ENCODE assay signal across 1 cellular context in genomic region chr17:35587074-35587961, GRCh38.
TF ChIP-seq lines count a peak whose summit lies in the region.

TSS of gene AP2B1 (plus strand) at chr17:35587322. CDS start at chr17:35594031, 6,709 bp downstream.

TF ChIP-seq in K562, 482 proteins besides CTCF, POLR2A, EP300 and RAD21 (continued from another document and continues in another):
- no peak for TF ChIP-seq ZFP91 (CRISPR knock-in tag; IDR thresholded peaks at IDR 0.05)
- TF ChIP-seq TCF7L2 (IDR thresholded peaks at IDR 0.05; ENCODE audit: low read depth, low read length) = no peak
- TF ChIP-seq ZZZ3 (IDR thresholded peaks at IDR 0.05) = no peak
- TF ChIP-seq BRCA1 (IDR thresholded peaks at IDR 0.05) = no peak
- TF ChIP-seq BRCA1 (CRISPR knock-in tag; IDR thresholded peaks at IDR 0.05) = no peak
- peak; percentile 88; the same call in 1 of the 2 replicates for TF ChIP-seq TCF7 (IDR thresholded peaks at IDR 0.05; ENCODE audit: borderline replicate concordance)
- no peak for TF ChIP-seq PATZ1 (CRISPR knock-in tag; IDR thresholded peaks at IDR 0.05; ENCODE audit: borderline replicate concordance)
- TF ChIP-seq TBP (optimal IDR thresholded peaks at IDR 0.05; ENCODE audit: low read depth, low read length) = peak; percentile 89
- no peak for TF ChIP-seq TEAD2 (tag; IDR thresholded peaks at IDR 0.05)
- TF ChIP-seq ELF1 (tag; IDR thresholded peaks at IDR 0.05) = peak; percentile 82
- no peak for TF ChIP-seq ZNF609 (CRISPR knock-in tag; IDR thresholded peaks at IDR 0.05; ENCODE audit: borderline replicate concordance)
- TF ChIP-seq SAFB (IDR thresholded peaks at IDR 0.05; ENCODE audit: borderline replicate concordance, low read depth, low read length) = no peak
- TF ChIP-seq ZNF253 (CRISPR knock-in tag; conservative IDR thresholded peaks at IDR 0.05) = no peak
- TF ChIP-seq STAT5A (IDR thresholded peaks at IDR 0.05; ENCODE audit: borderline replicate concordance, low read length) = no peak
- TF ChIP-seq PYGO2 (tag; IDR thresholded peaks at IDR 0.05) = no peak
- TF ChIP-seq SP1 (CRISPR knock-in tag; IDR thresholded peaks at IDR 0.05) = peak; percentile 72; the same call in 1 of the 2 replicates
- TF ChIP-seq NCOA1 (IDR thresholded peaks at IDR 0.05; ENCODE audit: low read depth) = peak; percentile 92
- no peak for TF ChIP-seq COPS2 (conservative IDR thresholded peaks at IDR 0.05)
- TF ChIP-seq HMGXB4 (CRISPR knock-in tag; IDR thresholded peaks at IDR 0.05) = 0 out of 2 replicates have a peak, but pooled peaks have one; percentile 55
- 0 out of 2 replicates have a peak, but pooled peaks have one; percentile 30 for TF ChIP-seq ZBTB33 (CRISPR knock-in tag; IDR thresholded peaks at IDR 0.05)
- TF ChIP-seq MIER1 (IDR thresholded peaks at IDR 0.05; ENCODE audit: low read depth) = 0 out of 2 replicates have a peak, but pooled peaks have one; percentile 45
- no peak for TF ChIP-seq CCAR2 (IDR thresholded peaks at IDR 0.05; ENCODE audit: low read depth, low read length)
- TF ChIP-seq ATF1 (CRISPR knock-in tag; IDR thresholded peaks at IDR 0.05) = peak; percentile 99
- peak; percentile 100 for TF ChIP-seq ATF1 (tag; IDR thresholded peaks at IDR 0.05)
- no peak for TF ChIP-seq RBM22 (IDR thresholded peaks at IDR 0.05; ENCODE audit: low read depth, low read length, poor library complexity, severe bottlenecking)
- no peak for TF ChIP-seq ZBTB1 (CRISPR knock-in tag; IDR thresholded peaks at IDR 0.05; ENCODE audit: borderline replicate concordance, low read depth)
- TF ChIP-seq ZNF449 (CRISPR knock-in tag; IDR thresholded peaks at IDR 0.05) = peak; percentile 62; the same call in 1 of the 2 replicates
- TF ChIP-seq E2F6 (IDR thresholded peaks at IDR 0.05; ENCODE audit: borderline replicate concordance in 1 of 2, extremely low read depth in 1 of 2, insufficient read depth in 1 of 2, insufficient read length in 1 of 2, low read depth in 1 of 2, low read length in 1 of 2, poor library complexity in 1 of 2, severe bottlenecking in 1 of 2) = no peak
- no peak for TF ChIP-seq ARID2 (IDR thresholded peaks at IDR 0.05)
- TF ChIP-seq TEAD4 (IDR thresholded peaks at IDR 0.05; ENCODE audit: low read length) = no peak; the same call in 1 of the 2 replicates
- TF ChIP-seq TEAD4 (CRISPR knock-in tag; IDR thresholded peaks at IDR 0.05; ENCODE audit: borderline replicate concordance) = no peak
- TF ChIP-seq ZFP1 (CRISPR knock-in tag; IDR thresholded peaks at IDR 0.05) = no peak
- no peak for TF ChIP-seq KAT8 (IDR thresholded peaks at IDR 0.05; ENCODE audit: low read depth)
- TF ChIP-seq SETDB1 (IDR thresholded peaks at IDR 0.05; ENCODE audit: low read length) = no peak
- no peak for TF ChIP-seq RBM39 (optimal IDR thresholded peaks at IDR 0.05; ENCODE audit: low read depth, low read length)
- TF ChIP-seq HDAC3 (IDR thresholded peaks at IDR 0.05; ENCODE audit: borderline replicate concordance, partially characterized antibody) = peak; percentile 40
- peak; percentile 98 to 100 (median 99) for TF ChIP-seq YY1 (IDR thresholded peaks at IDR 0.05; ENCODE audit: borderline replicate concordance in 1 of 3, control insufficient read depth in 1 of 3, extremely low read depth in 1 of 3, insufficient read depth in 3 of 3, insufficient read length in 1 of 3, insufficient replicate concordance in 2 of 3, low read depth in 1 of 3, low read length in 2 of 3)
- no peak for TF ChIP-seq E4F1 (CRISPR knock-in tag; IDR thresholded peaks at IDR 0.05; ENCODE audit: borderline replicate concordance)
- peak; percentile 65 to 100; a peak in 3 of 4 replicates for TF ChIP-seq TBL1XR1 (IDR thresholded peaks at IDR 0.05; ENCODE audit: low read length in 2 of 2)
- TF ChIP-seq TFAM (CRISPR knock-in tag; conservative IDR thresholded peaks at IDR 0.05) = no peak
- no peak for TF ChIP-seq FOS (IDR thresholded peaks at IDR 0.05; ENCODE audit: extremely low read depth, insufficient read length)
- TF ChIP-seq CREB3L1 (IDR thresholded peaks at IDR 0.05; ENCODE audit: borderline replicate concordance, low read depth) = peak; percentile 72; the same call in 1 of the 2 replicates
- TF ChIP-seq PTRF (tag; IDR thresholded peaks at IDR 0.05) = no peak
